ENCODE assay signal across 8 cellular contexts in the genomic region with DNA sequence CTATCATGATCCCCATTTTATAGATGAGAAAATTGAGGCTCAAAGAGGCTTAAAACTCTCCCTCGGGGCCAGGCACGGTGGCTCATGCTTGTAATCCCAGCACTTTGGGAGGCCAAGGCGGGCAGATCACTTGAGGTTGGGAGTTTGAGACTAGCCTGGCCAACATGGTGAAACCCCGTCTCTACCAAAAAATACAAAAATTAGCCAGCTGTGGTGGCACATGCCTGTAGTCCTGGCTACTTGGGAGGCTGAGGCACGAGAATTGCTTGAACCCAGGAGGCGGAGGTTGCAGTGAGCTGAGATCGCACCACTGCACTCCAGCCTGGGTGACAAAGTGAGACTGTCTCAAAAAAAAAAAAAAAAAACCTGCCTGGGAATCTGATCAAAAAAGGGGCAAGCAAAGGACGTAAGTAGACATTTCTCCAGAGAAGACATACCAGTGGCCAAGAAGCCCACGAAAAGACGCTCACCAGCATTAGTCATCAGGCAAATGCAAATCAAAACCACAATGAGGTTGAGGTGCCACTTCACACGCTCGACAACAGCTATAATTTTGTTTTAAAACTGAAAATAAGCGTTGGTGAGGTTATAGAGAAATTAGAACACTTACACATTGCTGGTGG.
DNase-seq lines count a peak whose midpoint lies in the region; ATAC-seq and TF ChIP-seq lines count a peak whose summit lies in the region.
"Not testable (repeated sequence)": the region's sequence is repeated elsewhere in the genome, so short reads cannot be mapped to it uniquely, and the experiment has no call there.

No MANE protein-coding gene starts in this region.

- H2AFZ ChIP-seq in Karpas-422 (ENCODE audit: low read length), result not testable (repeated sequence)

- not testable (repeated sequence) for H3K9ac ChIP-seq in BLaER1 treated with 17β-estradiol and CSF1 and Interleukin-3, amounts not matched to agents 10 nM and 100 nM; Karpas-422 (ENCODE audit: low read length)

- ATAC-seq in GM21390 (IDR thresholded peaks at IDR 0.05; ENCODE audit: unreplicated experiment), result peak; percentile 70
- ATAC-seq in mucosa of descending colon, result not testable (repeated sequence)

- not testable (repeated sequence) for H3K9me3 ChIP-seq in BLaER1 treated with 17β-estradiol and CSF1 and Interleukin-3, amounts not matched to agents 10 nM and 100 nM (replicated peaks in 1 of 11); Karpas-422 (ENCODE audit: low read length); mucosa of descending colon

- peaks cover 48 to 93% (median 87%) of the 10 kb centered on the region in 10 experiments for H3K4me1 ChIP-seq in BLaER1 treated with 17β-estradiol and CSF1 and Interleukin-3, amounts not matched to agents 10 nM and 100 nM
- H3K4me1 ChIP-seq in Karpas-422 (ENCODE audit: low read length) (peaks cover 14% of the 10 kb centered on the region), mucosa of descending colon (ENCODE audit: low read depth) (peaks cover 19% of the 10 kb centered on the region)

- H3K27ac ChIP-seq in BLaER1 treated with 17β-estradiol and CSF1 and Interleukin-3, amounts not matched to agents 10 nM and 100 nM; Karpas-422 (ENCODE audit: low read length): not testable (repeated sequence)
- peak overlapping the region; percentile 62 for H3K27ac ChIP-seq in brain microvascular endothelial cell

- not testable (repeated sequence) for TF ChIP-seq CTCF in brain microvascular endothelial cell (IDR thresholded peaks at IDR 0.05; ENCODE audit: low read depth, low read length, missing control alignments); mucosa of descending colon (IDR thresholded peaks at IDR 0.05)

- intact Hi-C loops in mucosa of descending colon (cut with DNase I, micrococcal nuclease), result not testable (repeated sequence)

- H3K9me2 ChIP-seq in Karpas-422 (replicated peaks; ENCODE audit: insufficient read depth, low read length), result not testable (repeated sequence)

- in situ Hi-C loops in brain microvascular endothelial cell (cut with HindIII; ENCODE audit: low pct_ligation_motif_present, low sequenced_read_pairs), result not testable (repeated sequence)

- H3K79me2 ChIP-seq in Karpas-422 (ENCODE audit: low read length), result not testable (repeated sequence)

- not testable (repeated sequence) for H3K36me3 ChIP-seq in BLaER1 treated with 17β-estradiol and CSF1 and Interleukin-3, amounts not matched to agents 10 nM and 100 nM; Karpas-422 (ENCODE audit: insufficient read depth, low read length); brain microvascular endothelial cell (replicated peaks); mucosa of descending colon (ENCODE audit: low read depth)

- DNase-seq in Karpas-422, result peak; percentile 62
- peak in 4 of 5 experiments; percentile 37 to 94 (median 70) for DNase-seq in T-helper 2 cell
- peak; percentile 50 for DNase-seq in activated T-cell treated with anti-CD3 and anti-CD28 coated beads for 4 hours
- DNase-seq in brain microvascular endothelial cell, result peak; percentile 88
- peak in 2 of 3 donors; percentile 18 to 43 for DNase-seq in mucosa of descending colon
- peak; percentile 46 for DNase-seq in stimulated activated CD8-positive, alpha-beta memory T cell treated with anti-CD3 and anti-CD28 coated beads, Interleukin-12 subunit alpha, Interleukin-12 subunit beta, amount 100 ng/mL, for 4 hours (ENCODE audit: low read depth)

- peaks cover 0 to 94% (median 0%) of the 10 kb centered on the region in 11 experiments; a peak in 10 of 22 replicates for H3K27me3 ChIP-seq in BLaER1 treated with 17β-estradiol and CSF1 and Interleukin-3, amounts not matched to agents 10 nM and 100 nM
- H3K27me3 ChIP-seq in Karpas-422 (ENCODE audit: low read length); brain microvascular endothelial cell (replicated peaks): not testable (repeated sequence)

- H3K4me3 ChIP-seq in BLaER1 treated with 17β-estradiol and CSF1 and Interleukin-3, amounts not matched to agents 10 nM and 100 nM; Karpas-422 (ENCODE audit: low read length); brain microvascular endothelial cell (ENCODE audit: low read depth, low read length); mucosa of descending colon: not testable (repeated sequence)

- H3K4me2 ChIP-seq in BLaER1 treated with 17β-estradiol and CSF1 and Interleukin-3, amounts not matched to agents 10 nM and 100 nM, result peak overlapping the region; percentile 61 to 95 (median 89)
- H3K4me2 ChIP-seq in Karpas-422 (ENCODE audit: low read depth, low read length, poor library complexity, severe bottlenecking), result peak overlapping the region; percentile 17

- H4K20me1 ChIP-seq in BLaER1 treated with 17β-estradiol and CSF1 and Interleukin-3, amounts not matched to agents 10 nM and 100 nM, result peaks cover 0 to 61% (median 10%) of the 10 kb centered on the region in 11 experiments; a peak in 13 of 22 replicates
- H4K20me1 ChIP-seq in Karpas-422 (ENCODE audit: insufficient read depth, low read depth, low read length), result not testable (repeated sequence)

Comparison
In these comparisons a context has a peak if more than half of its experiments do, and no peak if none do; other contexts are left out.
1. DNase-seq: peak in every context shown above with its lines; median percentile 88 in brain microvascular endothelial cell; 70 in T-helper 2 cell; 62 in Karpas-422; 50 in activated T-cell treated with anti-CD3 and anti-CD28 coated beads for 4 hours; 46 in stimulated activated CD8-positive, alpha-beta memory T cell treated with anti-CD3 and anti-CD28 coated beads, Interleukin-12 subunit alpha, Interleukin-12 subunit beta, amount 100 ng/mL, for 4 hours; 30 in mucosa of descending colon.